Comparison of ENCODE assay signal across 26 cellular contexts in genomic region chr7:115429918-115430317, GRCh38.
"Had no signal": no experiment of that assay in that cellular context is flagged by ENCODE, and none has a peak within 500 bp of the region (broad histone marks: within the 10 kb centered on the region; RNA-seq: fewer than 3 reads in every experiment).

No MANE protein-coding gene starts in this region.

- H2AFZ ChIP-seq: neural progenitor cell, parathyroid adenoma had no signal

- H3K27ac ChIP-seq: neural progenitor cell, ovary, parathyroid adenoma, psoas muscle, skin epidermis, stomach, thoracic aorta, thyroid gland, tibial nerve, upper lobe of left lung, vagina had no signal

- H3K36me3 ChIP-seq: neural progenitor cell, ovary, stomach, thoracic aorta, thyroid gland, tibial nerve, upper lobe of left lung, vagina had no signal

- H3K4me3 ChIP-seq: neural progenitor cell, ovary, psoas muscle, skin epidermis, smooth muscle cell, stomach, thoracic aorta, thyroid gland, tibial nerve, upper lobe of left lung, vagina had no signal

- H3K27me3 ChIP-seq: neural progenitor cell, ovary, stomach, thyroid gland, tibial nerve, upper lobe of left lung, vagina had no signal

- H3K4me2 ChIP-seq: neural progenitor cell, smooth muscle cell had no signal

- H3K79me2 ChIP-seq: parathyroid adenoma had no signal

- DNase-seq: naive B cell; naive thymus-derived CD8-positive, alpha-beta T cell; ovary; posterior cingulate gyrus; psoas muscle; right cardiac atrium; stimulated activated CD4-positive, alpha-beta T cell treated with anti-CD3 and anti-CD28 coated beads, Interleukin-15, amount 100 ng/mL, for 24 hours; stimulated activated CD4-positive, alpha-beta T cell treated with anti-CD3 and anti-CD28 coated beads, Interleukin-2, amount 100 ng/mL, for 24 hours; stimulated activated CD4-positive, alpha-beta T cell treated with anti-CD3 and anti-CD28 coated beads, Interleukin-2, amount 100 ng/mL, for 48 hours; stimulated activated CD4-positive, alpha-beta T cell treated with anti-CD3 and anti-CD28 coated beads, Interleukin-4, amount 100 ng/mL, for 24 hours; stimulated activated naive B cell treated with anti-CD40 and anti-IgM and Interleukin-4, amounts not matched to agents 10 μg/mL and 1 μg/mL and 100 μg/mL, for 72 hours; stimulated activated naive CD4-positive, alpha-beta T cell treated with Interleukin-2 at 50 U/mL for 16 hours; stomach; thyroid gland; trophoblast cell; upper lobe of left lung had no signal

- ATAC-seq: naive thymus-derived CD8-positive, alpha-beta T cell; natural killer cell treated with Interleukin-12 subunit alpha and Interleukin-12 subunit beta and Interleukin-15 and Interleukin-18, amount 100 ng/mL, for 72 hours; psoas muscle; right cardiac atrium; sciatic nerve; stimulated activated effector memory CD8-positive, alpha-beta T cell treated with anti-CD3 and anti-CD28 coated beads, Interleukin-12 subunit alpha, Interleukin-12 subunit beta, amount 100 ng/mL, for 72 hours; stimulated activated naive B cell treated with anti-CD40 and anti-IgM and Interleukin-4, amounts not matched to agents 10 μg/mL and 1 μg/mL and 100 μg/mL, for 72 hours had no signal

- H3K4me1 ChIP-seq: neural progenitor cell, parathyroid adenoma, psoas muscle, stomach, thyroid gland, tibial nerve, upper lobe of left lung, vagina had no signal

- H3K9me3 ChIP-seq: ovary, psoas muscle, stomach, thoracic aorta, thyroid gland, tibial nerve, upper lobe of left lung, vagina had no signal
